In genomic region chr1:204928671-204929486, GRCh38 we compare ENCODE assay signal across 28 cellular contexts. TPM values are rescaled to one million over a fixed set of nuclear protein-coding genes. Genes with fewer than 3 reads are reported as not detected.
DNase-seq lines count a peak whose midpoint lies in the region; ATAC-seq and TF ChIP-seq lines count a peak whose summit lies in the region.
"Had no signal": no experiment of that assay in that cellular context is flagged by ENCODE, and none has a peak within 500 bp of the region (broad histone marks: within the 10 kb centered on the region; RNA-seq: fewer than 3 reads in every experiment).

No MANE protein-coding gene starts in this region.

- peak overlapping the region; percentile 7 for H3K4me3 ChIP-seq in WERI-Rb-1 (ENCODE audit: low read depth, low read length)
- H3K4me3 ChIP-seq: mucosa of descending colon, ovary, thoracic aorta had no signal

- no peaks in the 10 kb centered on the region for H3K27me3 ChIP-seq in WERI-Rb-1 (ENCODE audit: insufficient read depth, low read depth, severe bottlenecking)
- H3K27me3 ChIP-seq: ovary had no signal

- no peak overlapping the region for H3K4me3 Mint-ChIP-seq in activated T-helper 1 cell treated with anti-CD3 and anti-CD28 coated beads, Interleukin-12 subunit alpha, Interleukin-12 subunit beta, Interleukin-2, Interleukin-4 antibody, amounts not matched to agents 30 ng/mL and 10 ng/mL and 1 ng/mL, durations not matched to agents 14 hours and 24 hours and 36 hours
- H3K4me3 Mint-ChIP-seq in Calu3 (ENCODE audit: low read depth, unreplicated experiment): no peak overlapping the region
- H3K4me3 Mint-ChIP-seq: activated CD4-positive, alpha-beta T cell treated with anti-CD3 and anti-CD28 coated beads, Interleukin-2, amount 10 ng/mL, durations not matched to agents 24 days and 14 days; activated naive CD4-positive, alpha-beta T cell treated with anti-CD3 and anti-CD28 coated beads, Interleukin-2, amount 50 U/mL, for 24 hours; CD4-positive, CD25-positive, alpha-beta regulatory T cell; H9; natural killer cell; stimulated activated naive CD8-positive, alpha-beta T cell treated with anti-CD3 and anti-CD28 coated beads, Interleukin-15, Interleukin-2, amounts not matched to agents 100 ng/mL and 50 ng/mL, for 24 hours had no signal

- BruUV-seq in Calu3 (replicated peaks; lab: Mats Ljungman, UMichigan): no TSS peak

- H3K9me3 ChIP-seq in WERI-Rb-1 (ENCODE audit: severe bottlenecking): no peaks in the 10 kb centered on the region
- H3K9me3 ChIP-seq: mucosa of descending colon, ovary, thoracic aorta had no signal

- peak overlapping the region; percentile 93 for H3K27ac ChIP-seq in WERI-Rb-1
- H3K27ac ChIP-seq: brain microvascular endothelial cell, HL-60, ovary, thoracic aorta, VCaP had no signal

- DNase-seq in cardiac septum (ENCODE audit: low spot score): peak; percentile 69
- DNase-seq in left cardiac atrium: no peak
- peak; percentile 97 for DNase-seq in WERI-Rb-1
- peak; percentile 96 for DNase-seq in left kidney (ENCODE audit: low read depth, low spot score)
- DNase-seq in ureter (ENCODE audit: low spot score): peak; percentile 36
- DNase-seq in activated T-helper 1 cell treated with anti-CD3 and anti-CD28 coated beads, Interleukin-12 subunit alpha, Interleukin-12 subunit beta, Interleukin-2, Interleukin-4 antibody, amounts not matched to agents 30 ng/mL and 10 ng/mL and 1 ng/mL, durations not matched to agents 14 hours and 24 hours and 36 hours (ENCODE audit: low spot score): no peak
- no peak for DNase-seq in Calu3
- DNase-seq: 8988T; activated CD4-positive, alpha-beta T cell treated with anti-CD3 and anti-CD28 coated beads, Interleukin-2, amount 10 ng/mL, durations not matched to agents 24 days and 14 days; activated CD8-positive, alpha-beta memory T cell treated with anti-CD3 and anti-CD28 coated beads for 24 hours; activated T-cell treated with anti-CD3 and anti-CD28 coated beads for 4 hours; amniotic stem cell; brain microvascular endothelial cell; CD4-positive, CD25-positive, alpha-beta regulatory T cell; H9; hippocampal formation; IMR-90; mucosa of descending colon; natural killer cell; ovary; SHP77 treated with DMSO at 0.1 percent for 48 hours; stimulated activated CD4-positive, alpha-beta T cell treated with anti-CD3 and anti-CD28 coated beads, Interleukin-1b, Interleukin-23, amount 100 ng/mL, for 48 hours had no signal

- no peaks in the 10 kb centered on the region for H3K9me3 Mint-ChIP-seq in activated T-helper 1 cell treated with anti-CD3 and anti-CD28 coated beads, Interleukin-12 subunit alpha, Interleukin-12 subunit beta, Interleukin-2, Interleukin-4 antibody, amounts not matched to agents 30 ng/mL and 10 ng/mL and 1 ng/mL, durations not matched to agents 14 hours and 24 hours and 36 hours
- no peaks in the 10 kb centered on the region for H3K9me3 Mint-ChIP-seq in Calu3 (ENCODE audit: low read depth, unreplicated experiment)
- H3K9me3 Mint-ChIP-seq: activated CD4-positive, alpha-beta T cell treated with anti-CD3 and anti-CD28 coated beads, Interleukin-2, amount 10 ng/mL, durations not matched to agents 24 days and 14 days; activated naive CD4-positive, alpha-beta T cell treated with anti-CD3 and anti-CD28 coated beads, Interleukin-2, amount 50 U/mL, for 24 hours; H9; natural killer cell; stimulated activated naive CD8-positive, alpha-beta T cell treated with anti-CD3 and anti-CD28 coated beads, Interleukin-15, Interleukin-2, amounts not matched to agents 100 ng/mL and 50 ng/mL, for 24 hours had no signal

- intact Hi-C loops in cardiac septum (cut with DNase I) (no loop called here), left cardiac atrium (cut with DNase I) (no loop called here), Calu3 (cut with micrococcal nuclease; ENCODE audit: unreplicated experiment) (no loop called here)
- intact Hi-C loops in activated T-helper 1 cell treated with anti-CD3 and anti-CD28 coated beads, Interleukin-12 subunit alpha, Interleukin-12 subunit beta, Interleukin-2, Interleukin-4 antibody, amounts not matched to agents 30 ng/mL and 10 ng/mL and 1 ng/mL, durations not matched to agents 14 hours and 24 hours and 36 hours (cut with micrococcal nuclease): no loop called here

- H3K36me3 Mint-ChIP-seq in activated T-helper 1 cell treated with anti-CD3 and anti-CD28 coated beads, Interleukin-12 subunit alpha, Interleukin-12 subunit beta, Interleukin-2, Interleukin-4 antibody, amounts not matched to agents 30 ng/mL and 10 ng/mL and 1 ng/mL, durations not matched to agents 14 hours and 24 hours and 36 hours (ENCODE audit: low read depth): no peaks in the 10 kb centered on the region
- H3K36me3 Mint-ChIP-seq in Calu3 (ENCODE audit: insufficient read depth, unreplicated experiment): no peaks in the 10 kb centered on the region
- H3K36me3 Mint-ChIP-seq: activated naive CD4-positive, alpha-beta T cell treated with anti-CD3 and anti-CD28 coated beads, Interleukin-2, amount 50 U/mL, for 24 hours; CD4-positive, CD25-positive, alpha-beta regulatory T cell; natural killer cell had no signal

- ATAC-seq in left cardiac atrium (no peak), GM19463 (IDR thresholded peaks at IDR 0.05; ENCODE audit: unreplicated experiment) (no peak)
- ATAC-seq: natural killer cell had no signal

- 0 out of 2 replicates have a peak, but pooled peaks cover 3% of the 10 kb centered on the region for H3K36me3 ChIP-seq in WERI-Rb-1
- H3K36me3 ChIP-seq: brain microvascular endothelial cell, ovary, thoracic aorta had no signal

- H3K27me3 Mint-ChIP-seq in activated T-helper 1 cell treated with anti-CD3 and anti-CD28 coated beads, Interleukin-12 subunit alpha, Interleukin-12 subunit beta, Interleukin-2, Interleukin-4 antibody, amounts not matched to agents 30 ng/mL and 10 ng/mL and 1 ng/mL, durations not matched to agents 14 hours and 24 hours and 36 hours (ENCODE audit: insufficient read depth): peaks cover 13% of the 10 kb centered on the region
- H3K27me3 Mint-ChIP-seq in Calu3 (ENCODE audit: unreplicated experiment): peaks cover 35% of the 10 kb centered on the region

- H3K27ac Mint-ChIP-seq in activated T-helper 1 cell treated with anti-CD3 and anti-CD28 coated beads, Interleukin-12 subunit alpha, Interleukin-12 subunit beta, Interleukin-2, Interleukin-4 antibody, amounts not matched to agents 30 ng/mL and 10 ng/mL and 1 ng/mL, durations not matched to agents 14 hours and 24 hours and 36 hours: no peak overlapping the region
- no peak overlapping the region for H3K27ac Mint-ChIP-seq in Calu3 (ENCODE audit: unreplicated experiment)
- H3K27ac Mint-ChIP-seq: activated CD4-positive, alpha-beta T cell treated with anti-CD3 and anti-CD28 coated beads, Interleukin-2, amount 10 ng/mL, durations not matched to agents 24 days and 14 days; activated naive CD4-positive, alpha-beta T cell treated with anti-CD3 and anti-CD28 coated beads, Interleukin-2, amount 50 U/mL, for 24 hours; CD4-positive, CD25-positive, alpha-beta regulatory T cell; natural killer cell; stimulated activated naive CD8-positive, alpha-beta T cell treated with anti-CD3 and anti-CD28 coated beads, Interleukin-15, Interleukin-2, amounts not matched to agents 100 ng/mL and 50 ng/mL, for 24 hours had no signal

- CTCF ChIA-PET in Calu3 (lab: Charles Lee): interaction anchor here (0.6 kb wide), 1 partner anchor 8 kb away, joined by 9 read pairs; no protein-coding TSS in a partner anchor

- no peaks in the 10 kb centered on the region for H3K4me1 Mint-ChIP-seq in activated T-helper 1 cell treated with anti-CD3 and anti-CD28 coated beads, Interleukin-12 subunit alpha, Interleukin-12 subunit beta, Interleukin-2, Interleukin-4 antibody, amounts not matched to agents 30 ng/mL and 10 ng/mL and 1 ng/mL, durations not matched to agents 14 hours and 24 hours and 36 hours (ENCODE audit: low read depth)
- H3K4me1 Mint-ChIP-seq in Calu3 (ENCODE audit: low read depth, unreplicated experiment): no peaks in the 10 kb centered on the region
- H3K4me1 Mint-ChIP-seq: activated CD4-positive, alpha-beta T cell treated with anti-CD3 and anti-CD28 coated beads, Interleukin-2, amount 10 ng/mL, durations not matched to agents 24 days and 14 days; activated naive CD4-positive, alpha-beta T cell treated with anti-CD3 and anti-CD28 coated beads, Interleukin-2, amount 50 U/mL, for 24 hours; CD4-positive, CD25-positive, alpha-beta regulatory T cell; natural killer cell had no signal

- TF ChIP-seq CTCF in WERI-Rb-1 (IDR thresholded peaks at IDR 0.05; ENCODE audit: low read depth, low read length) (no peak), Calu3 (IDR thresholded peaks at IDR 0.05; ENCODE audit: unreplicated experiment) (no peak)

RNA-seq across cellular contexts. Expression of gene NFASC, which starts 58.2 kb away (rescaled TPM):
- total RNA-seq in cardiac septum: 16.0 TPM
- 10 to 100 TPM; 40.6 to 57.7 TPM for total RNA-seq in left cardiac atrium
- 52.3 TPM for total RNA-seq in ureter
- 0.56 and 0.70 TPM in 2 replicates for total RNA-seq in activated T-helper 1 cell treated with anti-CD3 and anti-CD28 coated beads, Interleukin-12 subunit alpha, Interleukin-12 subunit beta, Interleukin-2, Interleukin-4 antibody, amounts not matched to agents 30 ng/mL and 10 ng/mL and 1 ng/mL, durations not matched to agents 14 hours and 24 hours and 36 hours
- total RNA-seq in Calu3 (2022): not detected in 2 replicates
- total RNA-seq: CD4-positive, CD25-positive, alpha-beta regulatory T cell had no signal

Comparison
In these comparisons a context has a peak if more than half of its experiments do, and no peak if none do; other contexts are left out.
1. DNase-seq: peak in cardiac septum (single experiment), WERI-Rb-1 (single experiment), left kidney (single experiment) and ureter (single experiment); none in left cardiac atrium (single experiment), activated T-helper 1 cell treated with anti-CD3 and anti-CD28 coated beads, Interleukin-12 subunit alpha, Interleukin-12 subunit beta, Interleukin-2, Interleukin-4 antibody, amounts not matched to agents 30 ng/mL and 10 ng/mL and 1 ng/mL, durations not matched to agents 14 hours and 24 hours and 36 hours (single experiment) and Calu3 (single experiment).
2. RNA of gene NFASC, which starts 58.2 kb away (total RNA-seq): 40.6 to 57.7 TPM in left cardiac atrium, 52.3 TPM in ureter (single experiment) and 16.0 TPM in cardiac septum (single experiment); 0.56 to 0.70 TPM in activated T-helper 1 cell treated with anti-CD3 and anti-CD28 coated beads, Interleukin-12 subunit alpha, Interleukin-12 subunit beta, Interleukin-2, Interleukin-4 antibody, amounts not matched to agents 30 ng/mL and 10 ng/mL and 1 ng/mL, durations not matched to agents 14 hours and 24 hours and 36 hours and not detected in Calu3; every median in the first group is over 10 times any median in the second.